ENCODE assay signal across 20 cellular contexts in the genomic region with DNA sequence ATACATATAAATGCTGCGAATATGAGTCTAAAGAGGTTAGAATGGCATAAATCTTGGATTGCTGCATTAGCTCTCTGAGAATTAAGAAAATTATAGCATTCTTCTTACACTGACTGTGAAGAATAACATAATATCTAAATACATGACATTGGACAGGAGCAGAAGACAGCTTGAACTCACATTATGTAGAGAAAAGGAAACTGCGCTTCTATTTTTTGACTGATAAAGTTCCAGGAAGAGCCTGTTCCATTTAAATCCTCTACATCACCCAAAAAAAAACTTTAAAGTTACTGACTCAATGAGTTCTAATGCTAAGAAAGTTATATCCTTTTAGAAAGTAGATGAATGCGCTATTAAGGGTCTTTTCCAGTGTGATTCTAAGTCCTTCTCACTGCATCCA. TPM values are rescaled to one million over a fixed set of nuclear protein-coding genes. Genes with fewer than 3 reads are reported as not detected.
"Had no signal": no experiment of that assay in that cellular context is flagged by ENCODE, and none has a peak within 500 bp of the region (broad histone marks: within the 10 kb centered on the region; RNA-seq: fewer than 3 reads in every experiment).

No MANE protein-coding gene starts in this region.

RNA-seq across cellular contexts. Expression of a gene that starts 17.4 kb away (rescaled TPM):
- total RNA-seq: activated naive CD4-positive, alpha-beta T cell treated with anti-CD3 and anti-CD28 coated beads for 36 hours; activated naive CD4-positive, alpha-beta T cell treated with anti-CD3 and anti-CD28 coated beads, Interleukin-2, amount 50 U/mL, for 72 hours; activated naive CD8-positive, alpha-beta T cell treated with anti-CD3 and anti-CD28 coated beads for 36 hours; activated naive CD8-positive, alpha-beta T cell treated with anti-CD3 and anti-CD28 coated beads, Interleukin-2, amount 10 ng/mL, durations not matched to agents 7 days and 5 days; activated T-cell treated with anti-CD3 and anti-CD28 coated beads, Interleukin-2, amount 50 U/mL, for 4 hours; activated T-cell treated with anti-CD3 and anti-CD28 coated beads, Interleukin-2, amount 50 U/mL, for 72 hours; activated T-helper 1 cell treated with anti-CD3 and anti-CD28 coated beads, Interleukin-12 subunit alpha, Interleukin-12 subunit beta, Interleukin-2, Interleukin-4 antibody, amounts not matched to agents 30 ng/mL and 10 ng/mL and 1 ng/mL, durations not matched to agents 14 hours and 24 hours and 36 hours; activated T-helper 17 cell treated with anti-CD3 and anti-CD28 coated beads, Interleukin-2, amount 50 U/mL, for 72 hours; activated T-helper 2 cell treated with anti-CD3 and anti-CD28 coated beads, Interferon-gamma antibody, Interleukin-2, Interleukin-4, amounts not matched to agents 10 μg/mL and 5 μg/mL and 100 μg/mL, durations not matched to agents 14 hours and 24 hours and 36 hours; adrenal gland; aorta; ascending aorta; astrocyte; body of pancreas; breast epithelium; bronchial epithelial cell; cardiac muscle cell; cardiac septum; cerebellum; chondrocyte had no signal

RNA-seq across cellular contexts. Expression of a gene that starts 27.8 kb away (rescaled TPM):
- total RNA-seq: activated naive CD4-positive, alpha-beta T cell treated with anti-CD3 and anti-CD28 coated beads for 36 hours; activated naive CD4-positive, alpha-beta T cell treated with anti-CD3 and anti-CD28 coated beads, Interleukin-2, amount 50 U/mL, for 72 hours; activated naive CD8-positive, alpha-beta T cell treated with anti-CD3 and anti-CD28 coated beads for 36 hours; activated naive CD8-positive, alpha-beta T cell treated with anti-CD3 and anti-CD28 coated beads, Interleukin-2, amount 10 ng/mL, durations not matched to agents 7 days and 5 days; activated T-cell treated with anti-CD3 and anti-CD28 coated beads, Interleukin-2, amount 50 U/mL, for 4 hours; activated T-cell treated with anti-CD3 and anti-CD28 coated beads, Interleukin-2, amount 50 U/mL, for 72 hours; activated T-helper 1 cell treated with anti-CD3 and anti-CD28 coated beads, Interleukin-12 subunit alpha, Interleukin-12 subunit beta, Interleukin-2, Interleukin-4 antibody, amounts not matched to agents 30 ng/mL and 10 ng/mL and 1 ng/mL, durations not matched to agents 14 hours and 24 hours and 36 hours; activated T-helper 17 cell treated with anti-CD3 and anti-CD28 coated beads, Interleukin-2, amount 50 U/mL, for 72 hours; activated T-helper 2 cell treated with anti-CD3 and anti-CD28 coated beads, Interferon-gamma antibody, Interleukin-2, Interleukin-4, amounts not matched to agents 10 μg/mL and 5 μg/mL and 100 μg/mL, durations not matched to agents 14 hours and 24 hours and 36 hours; adrenal gland; aorta; ascending aorta; astrocyte; body of pancreas; breast epithelium; bronchial epithelial cell; cardiac muscle cell; cardiac septum; cerebellum; chondrocyte had no signal
